Comparison of ENCODE assay signal across 24 cellular contexts in genomic region chr13:80040977-80041310, GRCh38.
DNase-seq lines count a peak whose midpoint lies in the region; ATAC-seq and TF ChIP-seq lines count a peak whose summit lies in the region.
"Had no signal": no experiment of that assay in that cellular context is flagged by ENCODE, and none has a peak within 500 bp of the region (broad histone marks: within the 10 kb centered on the region; RNA-seq: fewer than 3 reads in every experiment).

No MANE protein-coding gene starts in this region.

- no peaks in the 10 kb centered on the region for H3K79me2 ChIP-seq in smooth muscle cell (ENCODE audit: low read depth)

- no peaks in the 10 kb centered on the region for H3K4me1 Mint-ChIP-seq in activated T-helper 17 cell treated with anti-CD3 and anti-CD28 coated beads, Interleukin-2, amount 50 U/mL, for 72 hours
- H3K4me1 Mint-ChIP-seq: CD4-positive, CD25-positive, alpha-beta regulatory T cell had no signal

- no peak for TF ChIP-seq CTCF in left lung (IDR thresholded peaks at IDR 0.05)
- TF ChIP-seq CTCF in smooth muscle cell (IDR thresholded peaks at IDR 0.05; ENCODE audit: borderline replicate concordance, insufficient read depth, poor library complexity, severe bottlenecking): no peak

- no peaks in the 10 kb centered on the region for H3K27me3 Mint-ChIP-seq in activated T-helper 17 cell treated with anti-CD3 and anti-CD28 coated beads, Interleukin-2, amount 50 U/mL, for 72 hours
- H3K27me3 Mint-ChIP-seq: CD4-positive, CD25-positive, alpha-beta regulatory T cell; natural killer cell treated with Interleukin-12 subunit alpha and Interleukin-12 subunit beta and Interleukin-15 and Interleukin-18, amount 100 ng/mL, for 72 hours had no signal

- peak overlapping the region; percentile 18 for H3K9ac ChIP-seq in smooth muscle cell (ENCODE audit: low read depth)

- no peak overlapping the region for H3K4me3 Mint-ChIP-seq in activated T-helper 17 cell treated with anti-CD3 and anti-CD28 coated beads, Interleukin-2, amount 50 U/mL, for 72 hours
- H3K4me3 Mint-ChIP-seq: CD4-positive, CD25-positive, alpha-beta regulatory T cell; natural killer cell treated with Interleukin-12 subunit alpha and Interleukin-12 subunit beta and Interleukin-15 and Interleukin-18, amount 100 ng/mL, for 72 hours; T-helper 1 cell treated with Interleukin-12 subunit alpha and Interleukin-12 subunit beta and Interleukin-4 antibody, amounts not matched to agents 30 μg/mL and 1 μg/mL, for 36 hours had no signal

- H3K4me3 ChIP-seq in SJSA1: no peak overlapping the region
- no peak overlapping the region for H3K4me3 ChIP-seq in left lung
- no peak overlapping the region for H3K4me3 ChIP-seq in smooth muscle cell
- H3K4me3 ChIP-seq: HAP-1, lower lobe of right lung, prostate gland, spleen had no signal

- H3K9me3 Mint-ChIP-seq in activated T-helper 17 cell treated with anti-CD3 and anti-CD28 coated beads, Interleukin-2, amount 50 U/mL, for 72 hours: peaks cover 5% of the 10 kb centered on the region
- H3K9me3 Mint-ChIP-seq: T-helper 1 cell treated with Interleukin-12 subunit alpha and Interleukin-12 subunit beta and Interleukin-4 antibody, amounts not matched to agents 30 μg/mL and 1 μg/mL, for 36 hours had no signal

- WGBS in smooth muscle cell (ENCODE audit: low lambda C conversion rate): 33% methylated on average over 4 of the region's 4 CpGs

- DNase-seq in SIG-M5 treated with dmso at 0.1 percent for 504 hours (lab: John Stamatoyannopoulos, UW; ENCODE audit: unreplicated experiment) (peak; percentile 76), SIG-M5 (lab: John Stamatoyannopoulos, UW) (no peak), SJSA1 (ENCODE audit: low read depth in 1 of 2, low spot score in 2 of 2) (no peak), left lung (no peak), smooth muscle cell (lab: John Stamatoyannopoulos, UW; ENCODE audit: unreplicated experiment) (no peak), NCI-H526 (lab: John Stamatoyannopoulos, UW) (no peak)
- DNase-seq: activated CD4-positive, alpha-beta T cell treated with anti-CD3 and anti-CD28 coated beads, Interleukin-2, amount 50 U/mL, for 4 hours; activated naive CD4-positive, alpha-beta T cell; CD4-positive, CD25-positive, alpha-beta regulatory T cell; DMS79; effector CD8-positive, alpha-beta T cell; lower lobe of right lung; MM.1S; NCI-H2029 treated with DMSO at 0.1 percent for 48 hours; NCI-H446 treated with DMSO at 0.1 percent for 48 hours; SHP77; spleen had no signal

- no peak overlapping the region for H2AFZ ChIP-seq in smooth muscle cell (ENCODE audit: low read depth)

- H3K4me2 ChIP-seq in smooth muscle cell: peak overlapping the region; percentile 57

- H3K36me3 Mint-ChIP-seq in activated T-helper 17 cell treated with anti-CD3 and anti-CD28 coated beads, Interleukin-2, amount 50 U/mL, for 72 hours (ENCODE audit: low read depth): no peaks in the 10 kb centered on the region
- H3K36me3 Mint-ChIP-seq: CD4-positive, CD25-positive, alpha-beta regulatory T cell; natural killer cell treated with Interleukin-12 subunit alpha and Interleukin-12 subunit beta and Interleukin-15 and Interleukin-18, amount 100 ng/mL, for 72 hours had no signal

- H4K20me1 ChIP-seq in smooth muscle cell (ENCODE audit: low read depth): no peaks in the 10 kb centered on the region

- intact Hi-C loops in left lung (cut with DNase I): no loop called here

- ATAC-seq in left lung (peak; percentile 40), HG03520 (IDR thresholded peaks at IDR 0.05; ENCODE audit: unreplicated experiment) (no peak)
- ATAC-seq in activated T-helper 17 cell treated with anti-CD3 and anti-CD28 coated beads, Interleukin-2, amount 50 U/mL, for 72 hours (replicated peaks): no peak
- ATAC-seq: natural killer cell treated with Interleukin-12 subunit alpha and Interleukin-12 subunit beta and Interleukin-15 and Interleukin-18, amount 100 ng/mL, for 72 hours had no signal

- H3K36me3 ChIP-seq in SJSA1 (no peaks in the 10 kb centered on the region), left lung (no peaks in the 10 kb centered on the region), smooth muscle cell (ENCODE audit: low read depth) (no peaks in the 10 kb centered on the region)
- H3K36me3 ChIP-seq: HAP-1, lower lobe of right lung, prostate gland, spleen had no signal

- no peaks in the 10 kb centered on the region for H3K9me3 ChIP-seq in SJSA1 (replicated peaks)
- H3K9me3 ChIP-seq in left lung: no peaks in the 10 kb centered on the region
- H3K9me3 ChIP-seq in smooth muscle cell (replicated peaks; ENCODE audit: low read depth): no peaks in the 10 kb centered on the region
- H3K9me3 ChIP-seq: HAP-1, lower lobe of right lung, prostate gland, spleen had no signal

- H3K27ac ChIP-seq in SJSA1 (peak overlapping the region; percentile 46), left lung (no peak overlapping the region), smooth muscle cell (ENCODE audit: low read depth) (peak overlapping the region; percentile 86)
- H3K27ac ChIP-seq: HL-60, lower lobe of right lung, prostate gland had no signal

- peaks cover 23% of the 10 kb centered on the region for H3F3A ChIP-seq in smooth muscle cell (ENCODE audit: low read depth)

- H3K27ac Mint-ChIP-seq in activated T-helper 17 cell treated with anti-CD3 and anti-CD28 coated beads, Interleukin-2, amount 50 U/mL, for 72 hours: no peak overlapping the region
- H3K27ac Mint-ChIP-seq: CD4-positive, CD25-positive, alpha-beta regulatory T cell; natural killer cell treated with Interleukin-12 subunit alpha and Interleukin-12 subunit beta and Interleukin-15 and Interleukin-18, amount 100 ng/mL, for 72 hours; T-helper 1 cell treated with Interleukin-12 subunit alpha and Interleukin-12 subunit beta and Interleukin-4 antibody, amounts not matched to agents 30 μg/mL and 1 μg/mL, for 36 hours had no signal

- H3K27me3 ChIP-seq in SJSA1 (replicated peaks) (no peaks in the 10 kb centered on the region), left lung (no peaks in the 10 kb centered on the region), smooth muscle cell (ENCODE audit: low read depth) (no peaks in the 10 kb centered on the region)
- H3K27me3 ChIP-seq: spleen had no signal

- H3K4me1 ChIP-seq in SJSA1 (replicated peaks): peaks cover 50% of the 10 kb centered on the region
- peaks cover 0 to 23% of the 10 kb centered on the region in 2 donors for H3K4me1 ChIP-seq in left lung
- H3K4me1 ChIP-seq in smooth muscle cell (ENCODE audit: low read depth): peaks cover 21% of the 10 kb centered on the region
- H3K4me1 ChIP-seq: HAP-1, prostate gland had no signal

Comparison
In these comparisons a context has a peak if more than half of its experiments do, and no peak if none do; other contexts are left out.
1. H3K27ac ChIP-seq: peak in SJSA1 (single experiment) and smooth muscle cell (single experiment); none in left lung (0 of 2).